Comparison of ENCODE assay signal across 12 cellular contexts in the genomic region with DNA sequence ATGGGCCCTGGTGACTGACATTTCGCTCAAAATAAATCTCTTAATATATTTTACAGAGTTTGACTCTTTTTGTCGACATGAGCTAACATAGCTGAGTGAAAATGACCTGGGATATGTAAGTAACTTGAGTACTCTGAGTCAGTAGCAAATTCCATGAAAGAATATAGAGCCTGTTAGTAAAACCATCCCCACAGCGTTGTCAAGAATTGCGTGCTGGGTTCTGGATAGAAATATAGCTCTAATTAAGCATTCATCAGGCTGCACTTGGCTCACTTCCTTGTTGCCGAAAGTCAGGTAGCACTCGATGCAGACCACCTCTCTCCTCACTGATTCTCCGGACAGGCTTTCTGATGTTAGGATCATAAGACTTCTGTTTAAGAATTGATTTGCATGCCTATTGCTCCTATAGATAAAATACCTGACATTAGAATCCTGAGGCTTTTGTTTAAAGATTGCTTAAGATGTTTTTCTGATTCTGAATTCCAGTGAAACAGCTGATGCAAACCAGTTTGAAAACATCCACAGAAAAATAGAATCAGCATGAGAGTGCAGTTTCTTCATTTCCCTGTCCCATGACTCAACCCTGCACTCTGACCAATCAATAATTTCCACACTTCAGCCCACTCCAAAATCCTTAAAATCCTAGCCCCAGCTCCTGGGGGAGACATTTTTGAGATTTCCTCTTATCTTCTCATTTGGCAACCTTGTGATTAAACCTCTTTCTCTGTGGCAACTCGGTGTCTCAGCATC.
A peak's percentile ranks its signal among the peaks of the same experiment; 100 is the strongest.
DNase-seq lines count a peak whose midpoint lies in the region; ATAC-seq, FAIRE-seq and TF ChIP-seq lines count a peak whose summit lies in the region.
"Had no signal": no experiment of that assay in that cellular context is flagged by ENCODE, and none has a peak within 500 bp of the region (broad histone marks: within the 10 kb centered on the region; RNA-seq: fewer than 3 reads in every experiment).

No MANE protein-coding gene starts in this region.

- DNase-seq in GM23248 (peak; percentile 39), astrocyte (ENCODE audit: low read depth) (peak; percentile 30), foreskin keratinocyte (peak in 1 of 2 donors; percentile 50), stromal cell of bone marrow (ENCODE audit: low read depth) (peak; percentile 58)
- DNase-seq: amygdala, Karpas-422, NCI-H2081, SJCRH30 had no signal

- no peaks in the 10 kb centered on the region for H3K27me3 ChIP-seq in GM23248 (replicated peaks; ENCODE audit: insufficient read depth)
- H3K27me3 ChIP-seq in astrocyte (ENCODE audit: insufficient read depth, low read length): no peaks in the 10 kb centered on the region
- H3K27me3 ChIP-seq in foreskin keratinocyte: no peaks in the 10 kb centered on the region
- H3K27me3 ChIP-seq: right atrium auricular region, SJCRH30 had no signal

- H3K4me1 Mint-ChIP-seq in astrocyte (ENCODE audit: low read depth, unreplicated experiment): peaks cover 24% of the 10 kb centered on the region

- H3K27me3 Mint-ChIP-seq in astrocyte (ENCODE audit: low read depth, unreplicated experiment): no peaks in the 10 kb centered on the region

- H3K9ac ChIP-seq in GM23248: peak overlapping the region; percentile 34; the same call in 1 of the 2 replicates
- H3K9ac ChIP-seq in astrocyte (ENCODE audit: low read length): peak overlapping the region; percentile 50

- ATAC-seq in foreskin keratinocyte (peak; percentile 44), HG03565 (IDR thresholded peaks at IDR 0.05; ENCODE audit: unreplicated experiment) (no peak), GM18517 (IDR thresholded peaks at IDR 0.05; ENCODE audit: unreplicated experiment) (no peak), esophagus mucosa (no peak)

- H3K4me3 ChIP-seq in GM23248 (no peak overlapping the region), astrocyte (ENCODE audit: insufficient read depth, low read depth, low read length) (no peak overlapping the region)
- H3K4me3 ChIP-seq: right atrium auricular region, SJCRH30 had no signal

- peak overlapping the region; percentile 13 for H3K4me3 Mint-ChIP-seq in astrocyte (ENCODE audit: unreplicated experiment)

- H3K36me3 ChIP-seq in GM23248 (ENCODE audit: low read depth) (no peaks in the 10 kb centered on the region), astrocyte (ENCODE audit: insufficient read depth, low read length) (no peaks in the 10 kb centered on the region)
- H3K36me3 ChIP-seq: right atrium auricular region, SJCRH30 had no signal

- H3K9me3 ChIP-seq in GM23248 (ENCODE audit: low read depth): no peaks in the 10 kb centered on the region
- no peaks in the 10 kb centered on the region for H3K9me3 ChIP-seq in astrocyte (ENCODE audit: insufficient read depth, low read depth, low read length)
- H3K9me3 ChIP-seq: right atrium auricular region, SJCRH30 had no signal

- H4K20me1 ChIP-seq in GM23248 (ENCODE audit: insufficient read depth): no peaks in the 10 kb centered on the region
- no peaks in the 10 kb centered on the region for H4K20me1 ChIP-seq in astrocyte (ENCODE audit: insufficient read depth, low read length)

- H3K9me3 Mint-ChIP-seq in astrocyte (ENCODE audit: unreplicated experiment): no peaks in the 10 kb centered on the region

- H2AFZ ChIP-seq in GM23248: no peak overlapping the region
- no peak overlapping the region for H2AFZ ChIP-seq in astrocyte (ENCODE audit: low read depth, low read length)

- in situ Hi-C loops in GM23248 (cut with MboI): no loop called here

- no peak for FAIRE-seq in astrocyte (lab: Jason Lieb, UNC)

- H3K27ac Mint-ChIP-seq in astrocyte (ENCODE audit: unreplicated experiment): peak overlapping the region; percentile 95

- H3K36me3 Mint-ChIP-seq in astrocyte (ENCODE audit: low read depth, unreplicated experiment): no peaks in the 10 kb centered on the region

- H3K4me2 ChIP-seq in GM23248 (ENCODE audit: unreplicated experiment) (no peak overlapping the region), astrocyte (ENCODE audit: low read length) (peak overlapping the region; percentile 62)

- WGBS in GM23248 (ENCODE audit: low coverage in 1 of 2, low lambda C conversion rate in 2 of 2, missing lambda C conversion rate in 2 of 2), 2 experiments: 18 to 25% methylated on average over 8 of the region's 8 CpGs

- H3K27ac ChIP-seq in GM23248 (peak overlapping the region; percentile 53), astrocyte (ENCODE audit: low read depth, low read length) (peak overlapping the region; percentile 57), foreskin keratinocyte (no peak overlapping the region)
- H3K27ac ChIP-seq: right atrium auricular region, SJCRH30 had no signal

- no peaks in the 10 kb centered on the region for H3K9me2 ChIP-seq in GM23248 (ENCODE audit: insufficient read depth)

- TF ChIP-seq CTCF in astrocyte (IDR thresholded peaks at IDR 0.05; ENCODE audit: insufficient read depth, low read depth, low read length) (no peak), foreskin keratinocyte (conservative IDR thresholded peaks at IDR 0.05) (no peak)

- H3F3A ChIP-seq in GM23248 (ENCODE audit: insufficient read depth): no peaks in the 10 kb centered on the region

- no peaks in the 10 kb centered on the region for H3K79me2 ChIP-seq in GM23248 (ENCODE audit: insufficient read depth)
- no peaks in the 10 kb centered on the region for H3K79me2 ChIP-seq in astrocyte (ENCODE audit: insufficient read depth, low read length)

- H3K4me1 ChIP-seq in GM23248 (ENCODE audit: insufficient read depth): no peaks in the 10 kb centered on the region
- peaks cover 8% of the 10 kb centered on the region for H3K4me1 ChIP-seq in astrocyte (ENCODE audit: insufficient read depth, low read length)
- no peaks in the 10 kb centered on the region for H3K4me1 ChIP-seq in foreskin keratinocyte
- H3K4me1 ChIP-seq: right atrium auricular region, SJCRH30 had no signal
